ENCODE assay signal across 1 cellular context in the genomic region with DNA sequence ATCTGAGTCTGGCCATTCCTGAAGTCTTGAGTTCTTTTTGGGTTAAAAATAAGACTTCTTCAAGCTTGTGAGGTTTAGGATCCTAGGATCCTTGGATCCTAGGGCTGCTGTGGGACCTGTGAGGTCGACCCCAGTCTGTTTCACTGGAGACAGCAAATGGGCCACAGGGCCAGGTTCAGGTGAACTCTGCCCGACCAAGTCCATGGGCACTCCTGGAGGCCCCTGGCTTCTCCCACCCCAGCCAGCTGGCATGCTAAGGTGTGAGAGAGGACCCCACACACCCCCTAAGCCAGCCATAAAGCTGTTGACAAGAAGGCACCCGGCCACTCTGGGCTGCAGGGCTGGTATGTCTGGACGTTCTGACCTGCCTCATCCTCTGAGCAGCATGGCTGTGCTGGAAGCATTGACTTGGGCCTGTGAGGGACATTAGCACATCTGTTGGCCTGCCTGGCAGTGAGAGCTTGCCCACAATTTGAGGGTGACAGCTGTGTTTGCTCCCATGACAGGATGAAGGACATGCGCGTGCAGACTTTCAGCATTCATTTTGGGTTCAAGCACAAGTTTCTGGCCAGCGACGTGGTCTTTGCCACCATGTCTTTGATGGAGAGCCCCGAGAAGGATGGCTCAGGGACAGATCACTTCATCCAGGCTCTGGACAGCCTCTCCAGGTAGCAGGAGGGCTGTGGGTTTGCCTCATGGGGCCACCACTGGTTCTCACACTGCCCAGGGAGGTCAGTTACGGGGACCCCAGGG.
TF ChIP-seq lines count a peak whose summit lies in the region.

No MANE protein-coding gene starts in this region.

TF ChIP-seq in K562, 482 proteins besides CTCF, POLR2A, EP300 and RAD21 (continued from another document and continues in another):
- TF ChIP-seq, protein P1, sequence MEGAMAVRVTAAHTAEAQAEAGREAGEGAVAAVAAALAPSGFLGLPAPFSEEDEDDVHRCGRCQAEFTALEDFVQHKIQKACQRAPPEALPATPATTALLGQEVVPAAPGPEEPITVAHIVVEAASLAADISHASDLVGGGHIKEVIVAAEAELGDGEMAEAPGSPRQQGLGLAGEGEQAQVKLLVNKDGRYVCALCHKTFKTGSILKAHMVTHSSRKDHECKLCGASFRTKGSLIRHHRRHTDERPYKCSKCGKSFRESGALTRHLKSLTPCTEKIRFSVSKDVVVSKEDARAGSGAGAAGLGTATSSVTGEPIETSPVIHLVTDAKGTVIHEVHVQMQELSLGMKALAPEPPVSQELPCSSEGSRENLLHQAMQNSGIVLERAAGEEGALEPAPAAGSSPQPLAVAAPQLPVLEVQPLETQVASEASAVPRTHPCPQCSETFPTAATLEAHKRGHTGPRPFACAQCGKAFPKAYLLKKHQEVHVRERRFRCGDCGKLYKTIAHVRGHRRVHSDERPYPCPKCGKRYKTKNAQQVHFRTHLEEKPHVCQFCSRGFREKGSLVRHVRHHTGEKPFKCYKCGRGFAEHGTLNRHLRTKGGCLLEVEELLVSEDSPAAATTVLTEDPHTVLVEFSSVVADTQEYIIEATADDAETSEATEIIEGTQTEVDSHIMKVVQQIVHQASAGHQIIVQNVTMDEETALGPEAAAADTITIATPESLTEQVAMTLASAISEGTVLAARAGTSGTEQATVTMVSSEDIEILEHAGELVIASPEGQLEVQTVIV (CRISPR knock-in tag; IDR thresholded peaks at IDR 0.05; ENCODE audit: borderline replicate concordance), result no peak
- TF ChIP-seq SRF (CRISPR knock-in tag; IDR thresholded peaks at IDR 0.05), result 0 out of 4 replicates have a peak, but pooled peaks of 1 of the 2 experiments have one; percentile 13
- TF ChIP-seq MIER1 (IDR thresholded peaks at IDR 0.05; ENCODE audit: low read depth), result no peak
- TF ChIP-seq, protein P2, sequence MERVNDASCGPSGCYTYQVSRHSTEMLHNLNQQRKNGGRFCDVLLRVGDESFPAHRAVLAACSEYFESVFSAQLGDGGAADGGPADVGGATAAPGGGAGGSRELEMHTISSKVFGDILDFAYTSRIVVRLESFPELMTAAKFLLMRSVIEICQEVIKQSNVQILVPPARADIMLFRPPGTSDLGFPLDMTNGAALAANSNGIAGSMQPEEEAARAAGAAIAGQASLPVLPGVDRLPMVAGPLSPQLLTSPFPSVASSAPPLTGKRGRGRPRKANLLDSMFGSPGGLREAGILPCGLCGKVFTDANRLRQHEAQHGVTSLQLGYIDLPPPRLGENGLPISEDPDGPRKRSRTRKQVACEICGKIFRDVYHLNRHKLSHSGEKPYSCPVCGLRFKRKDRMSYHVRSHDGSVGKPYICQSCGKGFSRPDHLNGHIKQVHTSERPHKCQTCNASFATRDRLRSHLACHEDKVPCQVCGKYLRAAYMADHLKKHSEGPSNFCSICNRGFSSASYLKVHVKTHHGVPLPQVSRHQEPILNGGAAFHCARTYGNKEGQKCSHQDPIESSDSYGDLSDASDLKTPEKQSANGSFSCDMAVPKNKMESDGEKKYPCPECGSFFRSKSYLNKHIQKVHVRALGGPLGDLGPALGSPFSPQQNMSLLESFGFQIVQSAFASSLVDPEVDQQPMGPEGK (CRISPR knock-in tag; IDR thresholded peaks at IDR 0.05; ENCODE audit: borderline replicate concordance), result 0 out of 2 replicates have a peak, but pooled peaks have one; percentile 15
- TF ChIP-seq, protein P3, sequence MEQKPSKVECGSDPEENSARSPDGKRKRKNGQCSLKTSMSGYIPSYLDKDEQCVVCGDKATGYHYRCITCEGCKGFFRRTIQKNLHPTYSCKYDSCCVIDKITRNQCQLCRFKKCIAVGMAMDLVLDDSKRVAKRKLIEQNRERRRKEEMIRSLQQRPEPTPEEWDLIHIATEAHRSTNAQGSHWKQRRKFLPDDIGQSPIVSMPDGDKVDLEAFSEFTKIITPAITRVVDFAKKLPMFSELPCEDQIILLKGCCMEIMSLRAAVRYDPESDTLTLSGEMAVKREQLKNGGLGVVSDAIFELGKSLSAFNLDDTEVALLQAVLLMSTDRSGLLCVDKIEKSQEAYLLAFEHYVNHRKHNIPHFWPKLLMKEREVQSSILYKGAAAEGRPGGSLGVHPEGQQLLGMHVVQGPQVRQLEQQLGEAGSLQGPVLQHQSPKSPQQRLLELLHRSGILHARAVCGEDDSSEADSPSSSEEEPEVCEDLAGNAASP (IDR thresholded peaks at IDR 0.05), result no peak
- TF ChIP-seq, protein P4, sequence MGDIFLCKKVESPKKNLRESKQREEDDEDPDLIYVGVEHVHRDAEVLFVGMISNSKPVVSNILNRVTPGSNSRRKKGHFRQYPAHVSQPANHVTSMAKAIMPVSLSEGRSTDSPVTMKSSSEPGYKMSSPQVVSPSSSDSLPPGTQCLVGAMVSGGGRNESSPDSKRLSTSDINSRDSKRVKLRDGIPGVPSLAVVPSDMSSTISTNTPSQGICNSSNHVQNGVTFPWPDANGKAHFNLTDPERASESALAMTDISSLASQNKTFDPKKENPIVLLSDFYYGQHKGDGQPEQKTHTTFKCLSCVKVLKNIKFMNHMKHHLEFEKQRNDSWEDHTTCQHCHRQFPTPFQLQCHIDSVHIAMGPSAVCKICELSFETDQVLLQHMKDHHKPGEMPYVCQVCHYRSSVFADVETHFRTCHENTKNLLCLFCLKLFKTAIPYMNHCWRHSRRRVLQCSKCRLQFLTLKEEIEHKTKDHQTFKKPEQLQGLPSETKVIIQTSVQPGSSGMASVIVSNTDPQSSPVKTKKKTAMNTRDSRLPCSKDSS (IDR thresholded peaks at IDR 0.05; ENCODE audit: low read depth, partially characterized antibody), result no peak
- no peak for TF ChIP-seq TCF7 (IDR thresholded peaks at IDR 0.05; ENCODE audit: borderline replicate concordance)
- TF ChIP-seq LARP7 (IDR thresholded peaks at IDR 0.05), result no peak
- TF ChIP-seq POLR2AphosphoS5 (IDR thresholded peaks at IDR 0.05; ENCODE audit: control insufficient read depth, insufficient read depth, low read depth, low read length), result peak; percentile 54
- TF ChIP-seq SUPT5H (IDR thresholded peaks at IDR 0.05), result peak; percentile 64
- no peak; the same call in 1 of the 2 replicates for TF ChIP-seq ZNF561 (CRISPR knock-in tag; conservative IDR thresholded peaks at IDR 0.05)
- no peak for TF ChIP-seq SMARCE1 (IDR thresholded peaks at IDR 0.05)
- peak; percentile 50 for TF ChIP-seq RBM22 (IDR thresholded peaks at IDR 0.05; ENCODE audit: low read depth, low read length, poor library complexity, severe bottlenecking)
- no peak for TF ChIP-seq ZNF696 (CRISPR knock-in tag; conservative IDR thresholded peaks at IDR 0.05)
- no peak for TF ChIP-seq SOX6 (IDR thresholded peaks at IDR 0.05)
- TF ChIP-seq, protein P5, sequence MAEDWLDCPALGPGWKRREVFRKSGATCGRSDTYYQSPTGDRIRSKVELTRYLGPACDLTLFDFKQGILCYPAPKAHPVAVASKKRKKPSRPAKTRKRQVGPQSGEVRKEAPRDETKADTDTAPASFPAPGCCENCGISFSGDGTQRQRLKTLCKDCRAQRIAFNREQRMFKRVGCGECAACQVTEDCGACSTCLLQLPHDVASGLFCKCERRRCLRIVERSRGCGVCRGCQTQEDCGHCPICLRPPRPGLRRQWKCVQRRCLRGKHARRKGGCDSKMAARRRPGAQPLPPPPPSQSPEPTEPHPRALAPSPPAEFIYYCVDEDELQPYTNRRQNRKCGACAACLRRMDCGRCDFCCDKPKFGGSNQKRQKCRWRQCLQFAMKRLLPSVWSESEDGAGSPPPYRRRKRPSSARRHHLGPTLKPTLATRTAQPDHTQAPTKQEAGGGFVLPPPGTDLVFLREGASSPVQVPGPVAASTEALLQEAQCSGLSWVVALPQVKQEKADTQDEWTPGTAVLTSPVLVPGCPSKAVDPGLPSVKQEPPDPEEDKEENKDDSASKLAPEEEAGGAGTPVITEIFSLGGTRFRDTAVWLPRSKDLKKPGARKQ (CRISPR knock-in tag; IDR thresholded peaks at IDR 0.05), result no peak
- peak; percentile 37 for TF ChIP-seq KAT2B (IDR thresholded peaks at IDR 0.05; ENCODE audit: low read depth, low read length)
- no peak for TF ChIP-seq RCOR1 (IDR thresholded peaks at IDR 0.05; ENCODE audit: borderline replicate concordance in 1 of 2, low read depth in 2 of 2, low read length in 2 of 2)
- no peak for TF ChIP-seq BMI1 (IDR thresholded peaks at IDR 0.05; ENCODE audit: low read length)
- TF ChIP-seq RBFOX2 (IDR thresholded peaks at IDR 0.05; ENCODE audit: low read depth, low read length), result peak; percentile 10
- no peak for TF ChIP-seq SIN3A (IDR thresholded peaks at IDR 0.05; ENCODE audit: borderline replicate concordance in 2 of 2, control insufficient read depth in 1 of 2, low read depth in 2 of 2, low read length in 2 of 2)
- TF ChIP-seq HDAC6 (IDR thresholded peaks at IDR 0.05; ENCODE audit: low read depth, low read length), result 0 out of 2 replicates have a peak, but pooled peaks have one; percentile 75
- TF ChIP-seq TEAD2 (tag; IDR thresholded peaks at IDR 0.05), result no peak
- TF ChIP-seq CSDE1 (IDR thresholded peaks at IDR 0.05), result no peak
- TF ChIP-seq, protein P6, sequence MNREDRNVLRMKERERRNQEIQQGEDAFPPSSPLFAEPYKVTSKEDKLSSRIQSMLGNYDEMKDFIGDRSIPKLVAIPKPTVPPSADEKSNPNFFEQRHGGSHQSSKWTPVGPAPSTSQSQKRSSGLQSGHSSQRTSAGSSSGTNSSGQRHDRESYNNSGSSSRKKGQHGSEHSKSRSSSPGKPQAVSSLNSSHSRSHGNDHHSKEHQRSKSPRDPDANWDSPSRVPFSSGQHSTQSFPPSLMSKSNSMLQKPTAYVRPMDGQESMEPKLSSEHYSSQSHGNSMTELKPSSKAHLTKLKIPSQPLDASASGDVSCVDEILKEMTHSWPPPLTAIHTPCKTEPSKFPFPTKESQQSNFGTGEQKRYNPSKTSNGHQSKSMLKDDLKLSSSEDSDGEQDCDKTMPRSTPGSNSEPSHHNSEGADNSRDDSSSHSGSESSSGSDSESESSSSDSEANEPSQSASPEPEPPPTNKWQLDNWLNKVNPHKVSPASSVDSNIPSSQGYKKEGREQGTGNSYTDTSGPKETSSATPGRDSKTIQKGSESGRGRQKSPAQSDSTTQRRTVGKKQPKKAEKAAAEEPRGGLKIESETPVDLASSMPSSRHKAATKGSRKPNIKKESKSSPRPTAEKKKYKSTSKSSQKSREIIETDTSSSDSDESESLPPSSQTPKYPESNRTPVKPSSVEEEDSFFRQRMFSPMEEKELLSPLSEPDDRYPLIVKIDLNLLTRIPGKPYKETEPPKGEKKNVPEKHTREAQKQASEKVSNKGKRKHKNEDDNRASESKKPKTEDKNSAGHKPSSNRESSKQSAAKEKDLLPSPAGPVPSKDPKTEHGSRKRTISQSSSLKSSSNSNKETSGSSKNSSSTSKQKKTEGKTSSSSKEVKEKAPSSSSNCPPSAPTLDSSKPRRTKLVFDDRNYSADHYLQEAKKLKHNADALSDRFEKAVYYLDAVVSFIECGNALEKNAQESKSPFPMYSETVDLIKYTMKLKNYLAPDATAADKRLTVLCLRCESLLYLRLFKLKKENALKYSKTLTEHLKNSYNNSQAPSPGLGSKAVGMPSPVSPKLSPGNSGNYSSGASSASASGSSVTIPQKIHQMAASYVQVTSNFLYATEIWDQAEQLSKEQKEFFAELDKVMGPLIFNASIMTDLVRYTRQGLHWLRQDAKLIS (CRISPR knock-in tag; IDR thresholded peaks at IDR 0.05), result no peak
- TF ChIP-seq HIVEP1 (CRISPR knock-in tag; IDR thresholded peaks at IDR 0.05), result no peak
- TF ChIP-seq, protein P7, sequence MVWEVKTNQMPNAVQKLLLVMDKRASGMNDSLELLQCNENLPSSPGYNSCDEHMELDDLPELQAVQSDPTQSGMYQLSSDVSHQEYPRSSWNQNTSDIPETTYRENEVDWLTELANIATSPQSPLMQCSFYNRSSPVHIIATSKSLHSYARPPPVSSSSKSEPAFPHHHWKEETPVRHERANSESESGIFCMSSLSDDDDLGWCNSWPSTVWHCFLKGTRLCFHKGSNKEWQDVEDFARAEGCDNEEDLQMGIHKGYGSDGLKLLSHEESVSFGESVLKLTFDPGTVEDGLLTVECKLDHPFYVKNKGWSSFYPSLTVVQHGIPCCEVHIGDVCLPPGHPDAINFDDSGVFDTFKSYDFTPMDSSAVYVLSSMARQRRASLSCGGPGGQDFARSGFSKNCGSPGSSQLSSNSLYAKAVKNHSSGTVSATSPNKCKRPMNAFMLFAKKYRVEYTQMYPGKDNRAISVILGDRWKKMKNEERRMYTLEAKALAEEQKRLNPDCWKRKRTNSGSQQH (CRISPR knock-in tag; IDR thresholded peaks at IDR 0.05), result no peak
- TF ChIP-seq ETV5 (CRISPR knock-in tag; IDR thresholded peaks at IDR 0.05; ENCODE audit: low read depth), result no peak
- no peak for TF ChIP-seq MYBL2 (IDR thresholded peaks at IDR 0.05; ENCODE audit: low read depth)
- TF ChIP-seq MYBL2 (CRISPR knock-in tag; IDR thresholded peaks at IDR 0.05; ENCODE audit: borderline replicate concordance), result no peak
- TF ChIP-seq POLR2B (IDR thresholded peaks at IDR 0.05; ENCODE audit: low read depth, partially characterized antibody), result peak; percentile 53
- no peak for TF ChIP-seq GTF2A2 (tag; IDR thresholded peaks at IDR 0.05)
- TF ChIP-seq FOXK1 (CRISPR knock-in tag; IDR thresholded peaks at IDR 0.05; ENCODE audit: borderline replicate concordance), result no peak
- TF ChIP-seq MTF1 (CRISPR knock-in tag; IDR thresholded peaks at IDR 0.05; ENCODE audit: borderline replicate concordance), result no peak
- TF ChIP-seq U2AF2 (optimal IDR thresholded peaks at IDR 0.05; ENCODE audit: low read depth, low read length), result no peak
- peak in 1 of 2 experiments; percentile 10; a peak in 1 of 3 replicates for TF ChIP-seq CBX3 (IDR thresholded peaks at IDR 0.05; ENCODE audit: borderline replicate concordance in 1 of 2, low read length in 2 of 2)
- no peak for TF ChIP-seq ZNF133 (CRISPR knock-in tag; IDR thresholded peaks at IDR 0.05)
- no peak for TF ChIP-seq ZBTB7A (IDR thresholded peaks at IDR 0.05; ENCODE audit: borderline replicate concordance, control insufficient read depth, low read depth, low read length)
- no peak for TF ChIP-seq ZNF445 (CRISPR knock-in tag; IDR thresholded peaks at IDR 0.05; ENCODE audit: low read depth)
- no peak for TF ChIP-seq EHMT2 (IDR thresholded peaks at IDR 0.05)
